3 cellular contexts compared by ENCODE assay signal in genomic region chr3:37098884-37099283, GRCh38.
TF ChIP-seq lines count a peak whose summit lies in the region.

No MANE protein-coding gene starts in this region.

TF ChIP-seq in liver, 16 proteins besides CTCF, POLR2A, EP300 and RAD21:
- TF ChIP-seq, protein P1, sequence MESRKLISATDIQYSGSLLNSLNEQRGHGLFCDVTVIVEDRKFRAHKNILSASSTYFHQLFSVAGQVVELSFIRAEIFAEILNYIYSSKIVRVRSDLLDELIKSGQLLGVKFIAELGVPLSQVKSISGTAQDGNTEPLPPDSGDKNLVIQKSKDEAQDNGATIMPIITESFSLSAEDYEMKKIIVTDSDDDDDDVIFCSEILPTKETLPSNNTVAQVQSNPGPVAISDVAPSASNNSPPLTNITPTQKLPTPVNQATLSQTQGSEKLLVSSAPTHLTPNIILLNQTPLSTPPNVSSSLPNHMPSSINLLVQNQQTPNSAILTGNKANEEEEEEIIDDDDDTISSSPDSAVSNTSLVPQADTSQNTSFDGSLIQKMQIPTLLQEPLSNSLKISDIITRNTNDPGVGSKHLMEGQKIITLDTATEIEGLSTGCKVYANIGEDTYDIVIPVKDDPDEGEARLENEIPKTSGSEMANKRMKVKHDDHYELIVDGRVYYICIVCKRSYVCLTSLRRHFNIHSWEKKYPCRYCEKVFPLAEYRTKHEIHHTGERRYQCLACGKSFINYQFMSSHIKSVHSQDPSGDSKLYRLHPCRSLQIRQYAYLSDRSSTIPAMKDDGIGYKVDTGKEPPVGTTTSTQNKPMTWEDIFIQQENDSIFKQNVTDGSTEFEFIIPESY (IDR thresholded peaks at IDR 0.05) = no peak
- no peak for TF ChIP-seq HNF4G (IDR thresholded peaks at IDR 0.05)
- no peak for TF ChIP-seq FOXA1 (IDR thresholded peaks at IDR 0.05)
- TF ChIP-seq NR2F2 (IDR thresholded peaks at IDR 0.05) = no peak
- peak; percentile 41 for TF ChIP-seq YY1 (IDR thresholded peaks at IDR 0.05)
- peak; percentile 35 for TF ChIP-seq ATF3 (IDR thresholded peaks at IDR 0.05)
- TF ChIP-seq EGR1 (IDR thresholded peaks at IDR 0.05; ENCODE audit: low read depth in 2 of 2) = no peak
- TF ChIP-seq TAF1 (conservative IDR thresholded peaks at IDR 0.05) = no peak

TF ChIP-seq in HepG2, 621 proteins besides CTCF, POLR2A, EP300 and RAD21:
- TF ChIP-seq ZNF768 (CRISPR knock-in tag; IDR thresholded peaks at IDR 0.05) = no peak
- TF ChIP-seq ZFP82 (CRISPR knock-in tag; IDR thresholded peaks at IDR 0.05; ENCODE audit: borderline replicate concordance) = no peak
- no peak for TF ChIP-seq MAX (IDR thresholded peaks at IDR 0.05)

TF ChIP-seq in K562, 482 proteins besides CTCF, POLR2A, EP300 and RAD21:
- TF ChIP-seq ZNF324 (CRISPR knock-in tag; IDR thresholded peaks at IDR 0.05) = no peak
- TF ChIP-seq ZNF12 (CRISPR knock-in tag; IDR thresholded peaks at IDR 0.05) = no peak
- TF ChIP-seq ZNF316 (IDR thresholded peaks at IDR 0.05) = peak; percentile 10; the same call in 1 of the 2 replicates
- TF ChIP-seq CEBPB (tag; IDR thresholded peaks at IDR 0.05) = peak; percentile 34; the same call in 1 of the 2 replicates
- TF ChIP-seq, protein P2, sequence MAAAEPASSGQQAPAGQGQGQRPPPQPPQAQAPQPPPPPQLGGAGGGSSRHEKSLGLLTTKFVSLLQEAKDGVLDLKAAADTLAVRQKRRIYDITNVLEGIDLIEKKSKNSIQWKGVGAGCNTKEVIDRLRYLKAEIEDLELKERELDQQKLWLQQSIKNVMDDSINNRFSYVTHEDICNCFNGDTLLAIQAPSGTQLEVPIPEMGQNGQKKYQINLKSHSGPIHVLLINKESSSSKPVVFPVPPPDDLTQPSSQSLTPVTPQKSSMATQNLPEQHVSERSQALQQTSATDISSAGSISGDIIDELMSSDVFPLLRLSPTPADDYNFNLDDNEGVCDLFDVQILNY (CRISPR knock-in tag; IDR thresholded peaks at IDR 0.05) = no peak
- no peak for TF ChIP-seq HEY1 (CRISPR knock-in tag; IDR thresholded peaks at IDR 0.05; ENCODE audit: borderline replicate concordance)
- TF ChIP-seq ATF3 (IDR thresholded peaks at IDR 0.05) = peak; percentile 36
- no peak for TF ChIP-seq ATF3 (CRISPR knock-in tag; conservative IDR thresholded peaks at IDR 0.05)
